In the genomic region with DNA sequence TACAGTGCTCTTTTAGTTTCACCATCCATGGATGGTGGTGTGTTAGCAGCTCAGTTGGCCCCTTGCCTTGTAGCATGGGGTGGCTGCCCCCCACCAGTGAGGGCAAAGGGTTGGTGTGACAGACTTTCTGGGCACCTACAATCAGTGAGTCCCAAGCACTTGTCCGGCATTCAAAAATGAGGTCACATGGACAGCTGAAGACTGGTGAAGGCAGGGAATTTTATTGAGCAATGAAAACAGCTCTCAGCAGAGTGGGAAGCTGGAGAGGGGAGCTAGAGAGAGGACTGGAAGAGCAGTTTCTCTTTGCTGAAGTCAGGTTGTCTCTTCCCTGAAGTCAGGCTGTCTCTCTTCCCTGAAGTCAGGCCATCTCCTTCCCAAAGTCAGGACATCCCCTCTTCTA, we compare ENCODE assay signal across 37 cellular contexts.
A peak's percentile ranks its signal among the peaks of the same experiment; 100 is the strongest.
DNase-seq lines count a peak whose midpoint lies in the region; ATAC-seq, FAIRE-seq and TF ChIP-seq lines count a peak whose summit lies in the region.
"Had no signal": no experiment of that assay in that cellular context is flagged by ENCODE, and none has a peak within 500 bp of the region (broad histone marks: within the 10 kb centered on the region; RNA-seq: fewer than 3 reads in every experiment).

No MANE protein-coding gene starts in this region.

- H3K27ac ChIP-seq in right lobe of liver (no peak overlapping the region), HepG2 (ENCODE audit: extremely low read length, insufficient read depth, low read length) (no peak overlapping the region)
- H3K27ac ChIP-seq: 22Rv1; A549; BLaER1; BLaER1 treated with 17β-estradiol and CSF1 and Interleukin-3, amounts not matched to agents 10 nM and 100 nM; C4-2B had no signal

- peak in 3 of 4 donors; percentile 45 to 67 (median 66) for ATAC-seq in right lobe of liver
- no peak for ATAC-seq in HepG2
- no peak for ATAC-seq in natural killer cell treated with Interleukin-12 subunit alpha and Interleukin-12 subunit beta and Interleukin-15 and Interleukin-18, amount 100 ng/mL, for 72 hours
- no peak for ATAC-seq in natural killer cell
- ATAC-seq in left lobe of liver = peak; percentile 23
- no peak for ATAC-seq in HG02884 (IDR thresholded peaks at IDR 0.05; ENCODE audit: unreplicated experiment)
- ATAC-seq: A549; CD8-positive, alpha-beta T cell had no signal

- no peak overlapping the region for H2AFZ ChIP-seq in HepG2 (ENCODE audit: low read length)

- H3K4me3 ChIP-seq in right lobe of liver (no peak overlapping the region), HepG2 (replicated peaks in 1 of 3; ENCODE audit: insufficient read depth in 1 of 3, low read depth in 2 of 3, low read length in 3 of 3) (no peak overlapping the region), bronchial epithelial cell (ENCODE audit: low read depth, low read length) (no peak overlapping the region)
- H3K4me3 ChIP-seq: A549; BLaER1; BLaER1 treated with 17β-estradiol and CSF1 and Interleukin-3, amounts not matched to agents 10 nM and 100 nM had no signal

- H4K20me1 ChIP-seq in HepG2 (ENCODE audit: insufficient read depth, low read length) = no peaks in the 10 kb centered on the region
- H4K20me1 ChIP-seq: BLaER1; BLaER1 treated with 17β-estradiol and CSF1 and Interleukin-3, amounts not matched to agents 10 nM and 100 nM had no signal

- H3K4me3 Mint-ChIP-seq in natural killer cell treated with Interleukin-12 subunit alpha and Interleukin-12 subunit beta and Interleukin-15 and Interleukin-18, amount 100 ng/mL, for 72 hours = no peak overlapping the region
- no peak overlapping the region for H3K4me3 Mint-ChIP-seq in natural killer cell
- H3K4me3 Mint-ChIP-seq: B cell; CD14-positive monocyte; CD4-positive, alpha-beta T cell; CD4-positive, CD25-positive, alpha-beta regulatory T cell; CD8-positive, alpha-beta memory T cell; CD8-positive, alpha-beta T cell had no signal

- TF ChIP-seq EP300 in HepG2 (IDR thresholded peaks at IDR 0.05; ENCODE audit: low read depth in 2 of 2, low read length in 2 of 2) (no peak), HepG2 (CRISPR knock-in tag; IDR thresholded peaks at IDR 0.05; ENCODE audit: borderline replicate concordance) (no peak)

- 11% methylated on average over 1 of the region's 1 CpG for WGBS in right lobe of liver (ENCODE audit: insufficient coverage, low coverage, low lambda C conversion rate, missing lambda C conversion rate)
- 0% methylated on average over 1 of the region's 1 CpG for WGBS in HepG2 (ENCODE audit: low lambda C conversion rate)

- H3K4me1 Mint-ChIP-seq in natural killer cell treated with Interleukin-12 subunit alpha and Interleukin-12 subunit beta and Interleukin-15 and Interleukin-18, amount 100 ng/mL, for 72 hours (ENCODE audit: low read depth in 2 of 2) = no peaks in the 10 kb centered on the region
- no peaks in the 10 kb centered on the region for H3K4me1 Mint-ChIP-seq in natural killer cell
- H3K4me1 Mint-ChIP-seq: B cell; CD14-positive monocyte; CD4-positive, alpha-beta memory T cell; CD4-positive, CD25-positive, alpha-beta regulatory T cell; CD8-positive, alpha-beta memory T cell had no signal

- H3K4me1 ChIP-seq in right lobe of liver (peaks cover 0 to 10% (median 0%) of the 10 kb centered on the region in 4 donors), HepG2 (ENCODE audit: insufficient read depth, low read length) (no peaks in the 10 kb centered on the region)
- H3K4me1 ChIP-seq: A549; BE2C; BLaER1; BLaER1 treated with 17β-estradiol and CSF1 and Interleukin-3, amounts not matched to agents 10 nM and 100 nM; Caco-2 had no signal

- no TSS peak for BruUV-seq in HepG2 (replicated peaks; lab: Mats Ljungman, UMichigan)

- no peak for TF ChIP-seq RAD21 in HepG2 (CRISPR knock-in tag; IDR thresholded peaks at IDR 0.05)

- peaks cover 19% of the 10 kb centered on the region for H3K9me3 Mint-ChIP-seq in natural killer cell treated with Interleukin-12 subunit alpha and Interleukin-12 subunit beta and Interleukin-15 and Interleukin-18, amount 100 ng/mL, for 72 hours
- H3K9me3 Mint-ChIP-seq in natural killer cell = peaks cover 21 to 33% of the 10 kb centered on the region in 2 donors

- POLR2A ChIA-PET in HepG2 (lab: Yijun Ruan, JAX) = no interaction called here

- in situ Hi-C loops in HepG2 (cut with HindIII; ENCODE audit: extremely low pct_ligation_motif_present, low pct_unique_long_range_greater_than_20kb) = no loop called here

- H3K9ac ChIP-seq in HepG2 (ENCODE audit: insufficient read depth, low read depth, low read length) = no peak overlapping the region
- H3K9ac ChIP-seq: BLaER1; BLaER1 treated with 17β-estradiol and CSF1 and Interleukin-3, amounts not matched to agents 10 nM and 100 nM had no signal

- FAIRE-seq in HepG2 (lab: Jason Lieb, UNC) (no peak), bronchial epithelial cell (lab: Jason Lieb, UNC) (peak; percentile 52)
- FAIRE-seq: A204.1, A549, D721Med had no signal

- no peak overlapping the region for H3K27ac Mint-ChIP-seq in natural killer cell treated with Interleukin-12 subunit alpha and Interleukin-12 subunit beta and Interleukin-15 and Interleukin-18, amount 100 ng/mL, for 72 hours
- no peak overlapping the region for H3K27ac Mint-ChIP-seq in natural killer cell
- H3K27ac Mint-ChIP-seq: B cell; CD4-positive, alpha-beta memory T cell; CD4-positive, alpha-beta T cell; CD8-positive, alpha-beta T cell had no signal

- TF ChIP-seq CTCF in right lobe of liver (IDR thresholded peaks at IDR 0.05) (no peak), HepG2 (CRISPR knock-in tag; IDR thresholded peaks at IDR 0.05) (no peak), natural killer cell (IDR thresholded peaks at IDR 0.05) (no peak), bronchial epithelial cell (IDR thresholded peaks at IDR 0.05; ENCODE audit: insufficient read depth, low read length, severe bottlenecking) (no peak)

- H3K27me3 ChIP-seq in right lobe of liver (no peaks in the 10 kb centered on the region), HepG2 (ENCODE audit: control insufficient read depth in 1 of 2, insufficient read depth in 2 of 2, low read length in 2 of 2) (no peaks in the 10 kb centered on the region), bronchial epithelial cell (ENCODE audit: control insufficient read depth, insufficient read depth, low read length) (no peaks in the 10 kb centered on the region)
- H3K27me3 ChIP-seq: BE2C; BLaER1; BLaER1 treated with 17β-estradiol and CSF1 and Interleukin-3, amounts not matched to agents 10 nM and 100 nM had no signal

- no peak overlapping the region for H3K4me2 ChIP-seq in HepG2 (ENCODE audit: low read depth, low read length)
- H3K4me2 ChIP-seq: A549; BLaER1; BLaER1 treated with 17β-estradiol and CSF1 and Interleukin-3, amounts not matched to agents 10 nM and 100 nM had no signal

- peaks cover 4% of the 10 kb centered on the region for H3K36me3 Mint-ChIP-seq in natural killer cell treated with Interleukin-12 subunit alpha and Interleukin-12 subunit beta and Interleukin-15 and Interleukin-18, amount 100 ng/mL, for 72 hours
- H3K36me3 Mint-ChIP-seq in natural killer cell = peaks cover 9% of the 10 kb centered on the region
- H3K36me3 Mint-ChIP-seq: CD14-positive monocyte; CD4-positive, alpha-beta memory T cell; CD4-positive, CD25-positive, alpha-beta regulatory T cell; CD8-positive, alpha-beta T cell had no signal

- H3K36me3 ChIP-seq in right lobe of liver = no peaks in the 10 kb centered on the region
- H3K36me3 ChIP-seq in HepG2 (replicated peaks in 1 of 2; ENCODE audit: control insufficient read depth in 1 of 2, insufficient read depth in 2 of 2, low read length in 2 of 2) = no peaks in the 10 kb centered on the region
- H3K36me3 ChIP-seq in bronchial epithelial cell (ENCODE audit: control insufficient read depth, insufficient read depth, low read length) = no peaks in the 10 kb centered on the region
- H3K36me3 ChIP-seq: BE2C; BLaER1; BLaER1 treated with 17β-estradiol and CSF1 and Interleukin-3, amounts not matched to agents 10 nM and 100 nM had no signal

- TF ChIP-seq POLR2A in right lobe of liver (IDR thresholded peaks at IDR 0.05) (no peak), HepG2 (IDR thresholded peaks at IDR 0.05; ENCODE audit: insufficient read depth in 1 of 2, low read depth in 2 of 2, low read length in 2 of 2) (no peak)

- intact Hi-C loops in right lobe of liver (cut with DNase I) (no loop called here), HepG2 (cut with micrococcal nuclease; ENCODE audit: unreplicated experiment) (no loop called here), natural killer cell (cut with micrococcal nuclease) (no loop called here)

- H3K79me2 ChIP-seq in HepG2 (ENCODE audit: insufficient read depth, low read length) = no peaks in the 10 kb centered on the region

- H3K27me3 Mint-ChIP-seq in natural killer cell treated with Interleukin-12 subunit alpha and Interleukin-12 subunit beta and Interleukin-15 and Interleukin-18, amount 100 ng/mL, for 72 hours = no peaks in the 10 kb centered on the region
- no peaks in the 10 kb centered on the region for H3K27me3 Mint-ChIP-seq in natural killer cell (ENCODE audit: low read depth in 2 of 2)
- H3K27me3 Mint-ChIP-seq: B cell; CD4-positive, alpha-beta memory T cell; CD4-positive, alpha-beta T cell; CD4-positive, CD25-positive, alpha-beta regulatory T cell; CD8-positive, alpha-beta memory T cell had no signal

- CTCF ChIA-PET in HepG2 (lab: Yijun Ruan, JAX; ENCODE audit: low intra/inter-chr PET ratio, low total read pairs) = no interaction called here

- peak in 1 of 3 donors; percentile 30 for DNase-seq in right lobe of liver
- no peak for DNase-seq in HepG2 (ENCODE audit: low spot score)
- peak; percentile 56 for DNase-seq in natural killer cell treated with Interleukin-12 subunit alpha and Interleukin-12 subunit beta and Interleukin-15 and Interleukin-18, amount 100 ng/mL, for 72 hours (ENCODE audit: low spot score)
- no peak for DNase-seq in natural killer cell
- DNase-seq in bronchial epithelial cell (ENCODE audit: low read depth) = no peak
- no peak for DNase-seq in left lobe of liver (ENCODE audit: low spot score)
- no peak for DNase-seq in hypothalamus (lab: John Stamatoyannopoulos, UW)
- DNase-seq: 8988T; ACHN; AML-193; BE2C; C1 segment of cervical spinal cord; Caco-2; Calu3; CD4-positive, alpha-beta memory T cell; CD4-positive, alpha-beta T cell; CD4-positive, CD25-positive, alpha-beta regulatory T cell; CD8-positive, alpha-beta memory T cell; CD8-positive, alpha-beta T cell; COR-L47; DMS 273 treated with DMSO at 0.1 percent for 48 hours; DMS153; DMS53; DMS79; DMS79 treated with DMSO at 0.1 percent for 48 hours; DND-41; EL had no signal

- no peaks in the 10 kb centered on the region for H3K9me3 ChIP-seq in right lobe of liver
- no peaks in the 10 kb centered on the region for H3K9me3 ChIP-seq in HepG2 (ENCODE audit: low read length)
- H3K9me3 ChIP-seq: A549, BE2C, Caco-2 had no signal

TF ChIP-seq in HepG2, 621 proteins besides CTCF, POLR2A, EP300 and RAD21 (continues in another document):
- TF ChIP-seq SYNCRIP (IDR thresholded peaks at IDR 0.05; ENCODE audit: insufficient read depth, low read depth, low read length) (no peak), ERF (CRISPR knock-in tag; IDR thresholded peaks at IDR 0.05) (no peak), ZNF282 (IDR thresholded peaks at IDR 0.05; ENCODE audit: partially characterized antibody) (no peak)

Comparison
In these comparisons a context has a peak if more than half of its experiments do, and no peak if none do; other contexts are left out.
1. ATAC-seq: peak in right lobe of liver (3 of 4) and left lobe of liver (single experiment); none in HepG2 (single experiment), natural killer cell treated with Interleukin-12 subunit alpha and Interleukin-12 subunit beta and Interleukin-15 and Interleukin-18, amount 100 ng/mL, for 72 hours (0 of 2), natural killer cell (0 of 3) and HG02884 (single experiment).